Comparison of ENCODE assay signal across 1 cellular context in the genomic region with DNA sequence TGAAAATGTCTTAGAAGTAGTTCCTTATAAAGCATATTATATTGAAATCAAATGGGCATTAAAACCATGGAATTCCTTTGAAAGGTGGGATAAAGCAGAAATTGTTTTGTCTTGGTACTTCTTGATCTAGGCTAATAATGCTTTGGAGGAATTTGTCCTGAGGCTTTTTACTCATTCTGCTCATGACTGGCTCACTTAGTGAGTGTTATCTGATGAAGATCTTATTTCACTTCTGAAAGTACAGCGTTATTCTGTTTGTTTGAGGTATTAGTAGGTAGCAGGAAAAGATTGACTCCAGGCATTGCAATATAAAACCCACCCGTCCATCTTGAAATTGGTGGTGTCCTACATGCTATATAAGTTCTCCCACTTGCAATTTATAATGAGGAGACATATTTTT.
TF ChIP-seq lines count a peak whose summit lies in the region.

No MANE protein-coding gene starts in this region.

TF ChIP-seq in IMR-90, 13 proteins besides CTCF, POLR2A, EP300 and RAD21:
- no peak for TF ChIP-seq MXI1 (IDR thresholded peaks at IDR 0.05; ENCODE audit: borderline replicate concordance, low read depth, low read length)
- TF ChIP-seq CHD1 (IDR thresholded peaks at IDR 0.05; ENCODE audit: low read depth, low read length), result no peak
- no peak for TF ChIP-seq MAFK (IDR thresholded peaks at IDR 0.05; ENCODE audit: low read depth, low read length)
- TF ChIP-seq MAZ (IDR thresholded peaks at IDR 0.05; ENCODE audit: borderline replicate concordance, low read depth, low read length), result no peak
- TF ChIP-seq RFX5 (IDR thresholded peaks at IDR 0.05; ENCODE audit: low read depth, low read length), result no peak
- TF ChIP-seq, protein P1, sequence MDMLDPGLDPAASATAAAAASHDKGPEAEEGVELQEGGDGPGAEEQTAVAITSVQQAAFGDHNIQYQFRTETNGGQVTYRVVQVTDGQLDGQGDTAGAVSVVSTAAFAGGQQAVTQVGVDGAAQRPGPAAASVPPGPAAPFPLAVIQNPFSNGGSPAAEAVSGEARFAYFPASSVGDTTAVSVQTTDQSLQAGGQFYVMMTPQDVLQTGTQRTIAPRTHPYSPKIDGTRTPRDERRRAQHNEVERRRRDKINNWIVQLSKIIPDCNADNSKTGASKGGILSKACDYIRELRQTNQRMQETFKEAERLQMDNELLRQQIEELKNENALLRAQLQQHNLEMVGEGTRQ (IDR thresholded peaks at IDR 0.05; ENCODE audit: low read depth, low read length), result no peak
- TF ChIP-seq, protein P2, sequence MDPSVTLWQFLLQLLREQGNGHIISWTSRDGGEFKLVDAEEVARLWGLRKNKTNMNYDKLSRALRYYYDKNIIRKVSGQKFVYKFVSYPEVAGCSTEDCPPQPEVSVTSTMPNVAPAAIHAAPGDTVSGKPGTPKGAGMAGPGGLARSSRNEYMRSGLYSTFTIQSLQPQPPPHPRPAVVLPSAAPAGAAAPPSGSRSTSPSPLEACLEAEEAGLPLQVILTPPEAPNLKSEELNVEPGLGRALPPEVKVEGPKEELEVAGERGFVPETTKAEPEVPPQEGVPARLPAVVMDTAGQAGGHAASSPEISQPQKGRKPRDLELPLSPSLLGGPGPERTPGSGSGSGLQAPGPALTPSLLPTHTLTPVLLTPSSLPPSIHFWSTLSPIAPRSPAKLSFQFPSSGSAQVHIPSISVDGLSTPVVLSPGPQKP (IDR thresholded peaks at IDR 0.05; ENCODE audit: borderline replicate concordance, low read depth, low read length), result no peak
- TF ChIP-seq BHLHE40 (IDR thresholded peaks at IDR 0.05; ENCODE audit: low read depth, low read length), result no peak
- TF ChIP-seq RCOR1 (IDR thresholded peaks at IDR 0.05; ENCODE audit: insufficient replicate concordance, low read length), result no peak
- TF ChIP-seq FOS (IDR thresholded peaks at IDR 0.05; ENCODE audit: low read depth, low read length), result no peak
- no peak for TF ChIP-seq SMC3 (IDR thresholded peaks at IDR 0.05; ENCODE audit: low read depth, low read length)
- no peak for TF ChIP-seq CEBPB (IDR thresholded peaks at IDR 0.05; ENCODE audit: low read depth, low read length)
- no peak for TF ChIP-seq NFE2L2 (IDR thresholded peaks at IDR 0.05; ENCODE audit: low read depth, low read length)
TF ChIP-seq in IMR-90: peak in this region for 0.
